ENCODE assay signal across 10 cellular contexts in genomic region chr20:48759631-48760245, GRCh38.
DNase-seq lines count a peak whose midpoint lies in the region; ATAC-seq and TF ChIP-seq lines count a peak whose summit lies in the region.
"Had no signal": no experiment of that assay in that cellular context is flagged by ENCODE, and none has a peak within 500 bp of the region (broad histone marks: within the 10 kb centered on the region; RNA-seq: fewer than 3 reads in every experiment).

No MANE protein-coding gene starts in this region.

- H3K27ac ChIP-seq in neutrophil: peak overlapping the region; percentile 99
- H3K27ac ChIP-seq: VCaP had no signal

- peaks cover 52% of the 10 kb centered on the region for H3K36me3 Mint-ChIP-seq in activated CD4-positive, alpha-beta T cell treated with anti-CD3 and anti-CD28 coated beads, Interleukin-2, amount 10 ng/mL, durations not matched to agents 24 days and 14 days (ENCODE audit: low read depth)
- peaks cover 68% of the 10 kb centered on the region for H3K36me3 Mint-ChIP-seq in activated CD8-positive, alpha-beta T cell treated with anti-CD3 and anti-CD28 coated beads for 36 hours (ENCODE audit: low read depth)

- 0 out of 2 replicates have a peak, but pooled peaks cover 2% of the 10 kb centered on the region for H3F3A ChIP-seq in Loucy (ENCODE audit: low read depth)

- no peaks in the 10 kb centered on the region for H4K20me1 ChIP-seq in Loucy (ENCODE audit: insufficient read depth, low read length, poor library complexity, severe bottlenecking)

- CTCF ChIA-PET in activated CD8-positive, alpha-beta T cell treated with anti-CD3 and anti-CD28 coated beads for 36 hours (lab: Charles Lee): interaction anchor here (0.7 to 1.9 kb wide), 2 partner anchors 21 to 29 kb away, joined by 4 read pairs; no protein-coding TSS in a partner anchor

- H3K36me3 ChIP-seq in Loucy (ENCODE audit: insufficient read depth, low read length): peaks cover 7% of the 10 kb centered on the region
- H3K36me3 ChIP-seq in neutrophil: peaks cover 17% of the 10 kb centered on the region
- H3K36me3 ChIP-seq: colonic mucosa had no signal

- no peak for TF ChIP-seq CTCF in Loucy (conservative IDR thresholded peaks at IDR 0.05; ENCODE audit: low read length)
- no peak for TF ChIP-seq CTCF in activated CD8-positive, alpha-beta T cell treated with anti-CD3 and anti-CD28 coated beads for 36 hours (IDR thresholded peaks at IDR 0.05)
- no peak for TF ChIP-seq CTCF in neutrophil (IDR thresholded peaks at IDR 0.05)

- peak overlapping the region; percentile 82 for H3K4me2 ChIP-seq in Loucy (ENCODE audit: low read depth, low read length, poor library complexity, severe bottlenecking)

- H3K27me3 Mint-ChIP-seq in activated CD4-positive, alpha-beta T cell treated with anti-CD3 and anti-CD28 coated beads, Interleukin-2, amount 10 ng/mL, durations not matched to agents 24 days and 14 days: no peaks in the 10 kb centered on the region
- no peaks in the 10 kb centered on the region for H3K27me3 Mint-ChIP-seq in activated CD8-positive, alpha-beta T cell treated with anti-CD3 and anti-CD28 coated beads for 36 hours

- peak overlapping the region; percentile 56 for H3K4me3 ChIP-seq in Loucy (ENCODE audit: low read length, poor library complexity, severe bottlenecking)
- peak overlapping the region; percentile 57 to 61 for H3K4me3 ChIP-seq in neutrophil (ENCODE audit: low read depth in 1 of 2, low read length in 1 of 2)
- H3K4me3 ChIP-seq: colonic mucosa had no signal

- peak overlapping the region; percentile 6; the same call in 1 of the 2 replicates for H2AFZ ChIP-seq in Loucy (ENCODE audit: low read length)

- peak overlapping the region; percentile 97 for H3K27ac Mint-ChIP-seq in activated CD4-positive, alpha-beta T cell treated with anti-CD3 and anti-CD28 coated beads, Interleukin-2, amount 10 ng/mL, durations not matched to agents 24 days and 14 days
- peak overlapping the region; percentile 96 for H3K27ac Mint-ChIP-seq in activated CD8-positive, alpha-beta T cell treated with anti-CD3 and anti-CD28 coated beads for 36 hours

- peaks cover 73% of the 10 kb centered on the region for H3K4me1 Mint-ChIP-seq in activated CD4-positive, alpha-beta T cell treated with anti-CD3 and anti-CD28 coated beads, Interleukin-2, amount 10 ng/mL, durations not matched to agents 24 days and 14 days
- H3K4me1 Mint-ChIP-seq in activated CD8-positive, alpha-beta T cell treated with anti-CD3 and anti-CD28 coated beads for 36 hours (ENCODE audit: low read depth): peaks cover 86% of the 10 kb centered on the region

- no peaks in the 10 kb centered on the region for H3K9me2 ChIP-seq in Loucy (replicated peaks; ENCODE audit: low read depth, low read length)

- peaks cover 12% of the 10 kb centered on the region for H3K9me3 Mint-ChIP-seq in activated CD4-positive, alpha-beta T cell treated with anti-CD3 and anti-CD28 coated beads, Interleukin-2, amount 10 ng/mL, durations not matched to agents 24 days and 14 days
- peaks cover 23% of the 10 kb centered on the region for H3K9me3 Mint-ChIP-seq in activated CD8-positive, alpha-beta T cell treated with anti-CD3 and anti-CD28 coated beads for 36 hours

- H3K27me3 ChIP-seq in Loucy (ENCODE audit: insufficient read depth, low read length, poor library complexity, severe bottlenecking) (no peaks in the 10 kb centered on the region), neutrophil (no peaks in the 10 kb centered on the region)
- H3K27me3 ChIP-seq: colonic mucosa had no signal

- ATAC-seq in activated CD8-positive, alpha-beta T cell treated with anti-CD3 and anti-CD28 coated beads for 36 hours: no peak
- no peak for ATAC-seq in HG02678 (IDR thresholded peaks at IDR 0.05; ENCODE audit: unreplicated experiment)
- ATAC-seq in GM21737 (IDR thresholded peaks at IDR 0.05; ENCODE audit: unreplicated experiment): no peak

- H3K4me3 Mint-ChIP-seq in activated CD4-positive, alpha-beta T cell treated with anti-CD3 and anti-CD28 coated beads, Interleukin-2, amount 10 ng/mL, durations not matched to agents 24 days and 14 days: peak overlapping the region; percentile 75
- H3K4me3 Mint-ChIP-seq in activated CD8-positive, alpha-beta T cell treated with anti-CD3 and anti-CD28 coated beads for 36 hours: peak overlapping the region; percentile 61

- intact Hi-C loops in activated CD4-positive, alpha-beta T cell treated with anti-CD3 and anti-CD28 coated beads, Interleukin-2, amount 10 ng/mL, durations not matched to agents 24 days and 14 days (cut with micrococcal nuclease): loop anchor here (1.0 to 10.0 kb wide), 6 partner anchors 10 to 405 kb away; no protein-coding TSS in a partner anchor
- intact Hi-C loops in activated CD8-positive, alpha-beta T cell treated with anti-CD3 and anti-CD28 coated beads for 36 hours (cut with micrococcal nuclease): no loop called here

- H3K9me3 ChIP-seq in Loucy (ENCODE audit: insufficient read depth, low read depth, low read length) (peaks cover 4% of the 10 kb centered on the region; the same call in 1 of the 2 replicates), neutrophil (no peaks in the 10 kb centered on the region)
- H3K9me3 ChIP-seq: colonic mucosa had no signal

- H3K79me2 ChIP-seq in Loucy (ENCODE audit: insufficient read depth, low read length): peaks cover 58% of the 10 kb centered on the region

- POLR2A ChIA-PET in activated CD8-positive, alpha-beta T cell treated with anti-CD3 and anti-CD28 coated beads for 36 hours (lab: Charles Lee): interaction anchor here (0.7 to 4.8 kb wide), 6 partner anchors 10 to 63 kb away, joined by 3 to 28 read pairs (median 6); no protein-coding TSS in a partner anchor

- H3K4me1 ChIP-seq in Loucy (ENCODE audit: insufficient read depth, low read length, poor library complexity, severe bottlenecking) (peaks cover 30% of the 10 kb centered on the region), neutrophil (ENCODE audit: control insufficient read depth in 1 of 2, insufficient read depth in 1 of 2, low read depth in 1 of 2, low read length in 1 of 2) (peaks cover 99 to 100% of the 10 kb centered on the region in 2 experiments)
- H3K4me1 ChIP-seq: colonic mucosa had no signal

- DNase-seq in activated CD4-positive, alpha-beta T cell treated with anti-CD3 and anti-CD28 coated beads, Interleukin-2, amount 10 ng/mL, durations not matched to agents 24 days and 14 days: peak; percentile 70
- no peak for DNase-seq in activated CD4-positive, alpha-beta T cell treated with anti-CD3 and anti-CD28 coated beads for 1 hour
- no peak for DNase-seq in activated CD8-positive, alpha-beta T cell treated with anti-CD3 and anti-CD28 coated beads for 36 hours
- no peak for DNase-seq in H4 (ENCODE audit: low spot score)
- DNase-seq: colonic mucosa had no signal

- peak overlapping the region; percentile 62 for H3K9ac ChIP-seq in Loucy (ENCODE audit: low read depth, low read length, poor library complexity, severe bottlenecking)
